Comparison of ENCODE assay signal across 8 cellular contexts in the genomic region with DNA sequence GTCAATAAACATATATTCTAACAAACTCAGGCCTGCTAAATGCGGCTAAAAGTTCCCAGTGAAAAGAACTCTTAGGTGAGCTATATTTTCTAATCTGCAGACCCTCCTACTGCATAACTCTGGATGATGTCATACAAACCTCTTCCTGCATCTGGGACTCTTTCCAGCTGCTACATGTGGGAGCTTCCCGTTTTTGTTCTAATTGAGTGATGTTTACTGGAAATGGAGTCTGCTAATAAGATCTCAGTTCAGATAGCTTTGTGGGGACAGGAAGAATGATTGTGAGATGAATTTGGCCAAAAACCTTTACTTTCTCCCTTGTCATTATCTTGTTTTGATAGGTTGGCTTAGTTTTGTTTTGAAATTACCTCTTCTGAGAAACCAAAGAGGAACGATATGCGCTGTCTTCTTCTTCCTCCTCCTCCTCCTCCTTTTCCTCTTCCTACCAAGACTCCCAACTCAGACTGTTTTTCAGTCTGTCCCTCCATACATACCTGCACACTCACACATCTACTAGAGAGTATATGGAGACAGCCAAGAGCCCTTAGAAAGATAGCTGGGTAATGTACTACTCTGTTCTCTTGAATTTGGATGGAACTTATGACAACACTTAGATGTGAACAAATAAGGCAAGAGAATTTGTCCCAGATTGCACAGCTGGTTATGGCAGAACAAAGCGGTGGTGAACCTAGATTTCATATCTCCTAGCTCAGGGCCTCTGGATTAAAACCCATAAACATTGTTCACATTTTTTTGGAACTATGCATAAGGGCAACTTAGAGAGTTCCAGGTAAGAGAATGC. TPM values are rescaled to one million over a fixed set of nuclear protein-coding genes. Genes with fewer than 3 reads are reported as not detected.
DNase-seq lines count a peak whose midpoint lies in the region; ATAC-seq, FAIRE-seq and TF ChIP-seq lines count a peak whose summit lies in the region.

No MANE protein-coding gene starts in this region.

- no peak for TF ChIP-seq CTCF in keratinocyte (optimal IDR thresholded peaks at IDR 0.05 in 1 of 3, IDR thresholded peaks at IDR 0.05 in 1 of 3, conservative IDR thresholded peaks at IDR 0.05 in 1 of 3; ENCODE audit: extremely low read depth in 1 of 3, insufficient read depth in 2 of 3, low read length in 3 of 3)
- TF ChIP-seq CTCF in upper lobe of right lung (IDR thresholded peaks at IDR 0.05) = no peak

- no peak overlapping the region for H2BK120ac ChIP-seq in neuronal stem cell (ENCODE audit: low read depth, low read length)

- H3K4me3 ChIP-seq in adipocyte (ENCODE audit: low read length) (no peak overlapping the region), keratinocyte (ENCODE audit: control insufficient read depth in 2 of 3, extremely low read depth in 1 of 3, insufficient read depth in 2 of 3, low read depth in 1 of 3, low read length in 3 of 3) (peak overlapping the region in 2 of 3 experiments; percentile 0 to 32), upper lobe of right lung (no peak overlapping the region), neuronal stem cell (ENCODE audit: low read length in 2 of 2) (no peak overlapping the region)

- no peak overlapping the region for H3K4ac ChIP-seq in neuronal stem cell (ENCODE audit: low read length)

- no peaks in the 10 kb centered on the region for H3K79me1 ChIP-seq in neuronal stem cell (ENCODE audit: low read depth, low read length)

- H3K4me2 ChIP-seq in keratinocyte (ENCODE audit: control insufficient read depth, extremely low read depth, insufficient read depth, low read depth, low read length) (peak overlapping the region; percentile 55), neuronal stem cell (ENCODE audit: insufficient read depth, low read length, poor library complexity, severe bottlenecking) (no peak overlapping the region)

- peak overlapping the region; percentile 42 for H3K27ac ChIP-seq in keratinocyte (ENCODE audit: control insufficient read depth, insufficient read depth, low read length)
- H3K27ac ChIP-seq in upper lobe of right lung = peak overlapping the region; percentile 71
- H3K27ac ChIP-seq in neuronal stem cell (replicated peaks; ENCODE audit: low read length) = no peak overlapping the region

- no peak overlapping the region for H3K14ac ChIP-seq in neuronal stem cell (ENCODE audit: low read length)

- H3K36me3 ChIP-seq in adipocyte (ENCODE audit: control insufficient read depth, insufficient read depth, low read length, severe bottlenecking) (no peaks in the 10 kb centered on the region), keratinocyte (ENCODE audit: control insufficient read depth in 2 of 2, extremely low read depth in 1 of 2, insufficient read depth in 2 of 2, low read length in 2 of 2) (no peaks in the 10 kb centered on the region), upper lobe of right lung (no peaks in the 10 kb centered on the region), neuronal stem cell (replicated peaks in 1 of 2; ENCODE audit: control insufficient read depth in 2 of 2, insufficient read depth in 2 of 2, low read length in 2 of 2) (no peaks in the 10 kb centered on the region)

- H2AFZ ChIP-seq in keratinocyte (ENCODE audit: control insufficient read depth, low read length) (peak overlapping the region; percentile 88), neuronal stem cell (ENCODE audit: low read length) (no peak overlapping the region)

- WGBS in neuronal stem cell (ENCODE audit: extremely low coverage in 2 of 2, insufficient read length in 2 of 2, insufficient replicate concordance in 1 of 2), 2 donors = no CpG with 5 or more reads among the region's 5 CpGs

- H4K91ac ChIP-seq in neuronal stem cell (ENCODE audit: low read depth, low read length, poor library complexity) = no peak overlapping the region

- FAIRE-seq in keratinocyte (lab: Jason Lieb, UNC) = peak; percentile 34

- no peak overlapping the region for H4K8ac ChIP-seq in neuronal stem cell (ENCODE audit: low read depth, low read length)

- no peaks in the 10 kb centered on the region for H3K9me1 ChIP-seq in keratinocyte (ENCODE audit: control insufficient read depth, extremely low read depth, insufficient read depth, low read length)

- no peak overlapping the region for H3K23ac ChIP-seq in neuronal stem cell (ENCODE audit: low read depth, low read length, poor library complexity)

- H3K79me2 ChIP-seq in keratinocyte (ENCODE audit: control insufficient read depth, insufficient read depth, low read length) = no peaks in the 10 kb centered on the region

- peaks cover 55% of the 10 kb centered on the region for H3K4me1 Mint-ChIP-seq in activated naive CD4-positive, alpha-beta T cell treated with anti-CD3 and anti-CD28 coated beads, Interleukin-2, amount 10 ng/mL, durations not matched to agents 7 days and 5 days

- H3K27me3 ChIP-seq in adipocyte (replicated peaks; ENCODE audit: control insufficient read depth, insufficient read depth, low read length) (no peaks in the 10 kb centered on the region), keratinocyte (ENCODE audit: control insufficient read depth, extremely low read depth, insufficient read depth, low read length) (no peaks in the 10 kb centered on the region), upper lobe of right lung (no peaks in the 10 kb centered on the region), neuronal stem cell (ENCODE audit: control insufficient read depth in 3 of 3, insufficient read depth in 3 of 3, low read depth in 1 of 3, low read length in 3 of 3) (no peaks in the 10 kb centered on the region)

- H3K18ac ChIP-seq in neuronal stem cell (ENCODE audit: low read length) = no peak overlapping the region

- no peak overlapping the region for H2BK15ac ChIP-seq in neuronal stem cell (ENCODE audit: low read length)

- H3K36me3 Mint-ChIP-seq in activated naive CD4-positive, alpha-beta T cell treated with anti-CD3 and anti-CD28 coated beads, Interleukin-2, amount 10 ng/mL, durations not matched to agents 7 days and 5 days = no peaks in the 10 kb centered on the region

- H3K4me1 ChIP-seq in adipocyte (ENCODE audit: control insufficient read depth, insufficient read depth, low read length) (peaks cover 15% of the 10 kb centered on the region), keratinocyte (ENCODE audit: control insufficient read depth, extremely low read depth, insufficient read depth, low read length) (peaks cover 36% of the 10 kb centered on the region), upper lobe of right lung (peaks cover 16% of the 10 kb centered on the region), neuronal stem cell (ENCODE audit: control insufficient read depth in 2 of 2, insufficient read depth in 1 of 2, low read depth in 1 of 2, low read length in 2 of 2) (no peaks in the 10 kb centered on the region)

- H3K9me3 Mint-ChIP-seq in activated naive CD4-positive, alpha-beta T cell treated with anti-CD3 and anti-CD28 coated beads, Interleukin-2, amount 10 ng/mL, durations not matched to agents 7 days and 5 days = no peaks in the 10 kb centered on the region

- H2BK12ac ChIP-seq in neuronal stem cell (ENCODE audit: low read length) = no peak overlapping the region

- H2BK5ac ChIP-seq in neuronal stem cell (ENCODE audit: low read length) = no peak overlapping the region

- no peaks in the 10 kb centered on the region for H4K20me1 ChIP-seq in keratinocyte (ENCODE audit: control insufficient read depth, extremely low read depth, insufficient read depth, low read length)

- peak overlapping the region; percentile 11 for H3K4me3 Mint-ChIP-seq in activated naive CD4-positive, alpha-beta T cell treated with anti-CD3 and anti-CD28 coated beads, Interleukin-2, amount 10 ng/mL, durations not matched to agents 7 days and 5 days

- H3K9ac ChIP-seq in adipocyte (ENCODE audit: low read length) (no peak overlapping the region), keratinocyte (ENCODE audit: control insufficient read depth, extremely low read depth, insufficient read depth, low read length) (peak overlapping the region; percentile 33), neuronal stem cell (ENCODE audit: low read depth, low read length, poor library complexity) (no peak overlapping the region)

- H3K9me3 ChIP-seq in adipocyte (ENCODE audit: control insufficient read depth, low read length) (no peaks in the 10 kb centered on the region), keratinocyte (ENCODE audit: control insufficient read depth, low read depth, low read length) (no peaks in the 10 kb centered on the region), upper lobe of right lung (no peaks in the 10 kb centered on the region), neuronal stem cell (replicated peaks in 1 of 2; ENCODE audit: control insufficient read depth in 2 of 2, insufficient read depth in 1 of 2, low read depth in 1 of 2, low read length in 2 of 2) (no peaks in the 10 kb centered on the region)

- no peak for DNase-seq in activated naive CD4-positive, alpha-beta T cell treated with anti-CD3 and anti-CD28 coated beads, Interleukin-2, amount 10 ng/mL, durations not matched to agents 7 days and 5 days
- DNase-seq in activated naive CD4-positive, alpha-beta T cell treated with Interleukin-2 at 50 U/mL for 16 hours = no peak
- DNase-seq in adipocyte (ENCODE audit: low read depth) (peak; percentile 60), keratinocyte (ENCODE audit: low read depth, low spot score) (no peak), upper lobe of right lung (no peak), amniotic stem cell (lab: John Stamatoyannopoulos, UW) (no peak), neuronal stem cell (ENCODE audit: low spot score) (no peak)
- no peak for DNase-seq in central memory CD4-positive, alpha-beta T cell

- ATAC-seq in upper lobe of right lung = peak; percentile 77

- dilution Hi-C loops in keratinocyte (cut with MboI; ENCODE audit: extremely low pct_ligation_motif_present, low sequenced_read_pairs) = no loop called here

- CTCF ChIA-PET in activated naive CD4-positive, alpha-beta T cell treated with anti-CD3 and anti-CD28 coated beads, Interleukin-2, amount 10 ng/mL, durations not matched to agents 7 days and 5 days (lab: Charles Lee) = interaction anchor here (0.7 to 1.6 kb wide), 8 partner anchors 9 to 246 kb away, joined by 3 to 14 read pairs (median 3); a partner anchor contains a TSS

- no peak overlapping the region for H2AK5ac ChIP-seq in neuronal stem cell (ENCODE audit: low read depth, low read length)

- peaks cover 3% of the 10 kb centered on the region for H3K27me3 Mint-ChIP-seq in activated naive CD4-positive, alpha-beta T cell treated with anti-CD3 and anti-CD28 coated beads, Interleukin-2, amount 10 ng/mL, durations not matched to agents 7 days and 5 days

- intact Hi-C loops in upper lobe of right lung (cut with DNase I) = no loop called here

- H3K27ac Mint-ChIP-seq in activated naive CD4-positive, alpha-beta T cell treated with anti-CD3 and anti-CD28 coated beads, Interleukin-2, amount 10 ng/mL, durations not matched to agents 7 days and 5 days = peak overlapping the region; percentile 84

RNA-seq across cellular contexts. Expression of a gene that starts 39.8 kb away (rescaled TPM):
- 9.3 to 31.8 TPM (median 12.3 TPM) in 3 replicates for polyA plus RNA-seq in keratinocyte
- 16.1 TPM for polyA plus RNA-seq in keratinocyte (2011; ENCODE audit: low read depth)
- 16.7 and 24.7 TPM in 2 replicates for polyA plus RNA-seq in keratinocyte (2011; cell fraction: cytosol; rRNA removed)
- polyA plus RNA-seq in keratinocyte (2011; cell fraction: nucleus; rRNA removed) = 48.0 and 49.2 TPM in 2 replicates
- 25.5 and 26.2 TPM in 2 replicates for polyA plus RNA-seq in keratinocyte (2012; ENCODE audit: low replicate concordance)
- polyA minus RNA-seq in keratinocyte = 23.9 to 48.1 TPM (median 48.0 TPM) in 3 replicates
- polyA minus RNA-seq in keratinocyte (2011; cell fraction: cytosol; rRNA and poly(A)+ RNA removed) = 26.5 TPM
- 42.0 and 89.1 TPM in 2 replicates for polyA minus RNA-seq in keratinocyte (2011; cell fraction: nucleus; rRNA and poly(A)+ RNA removed)
- 72.6 TPM for total RNA-seq in upper lobe of right lung
- polyA plus RNA-seq in neuronal stem cell (2013, experiment 1 of 2) = 16.3 TPM
- 17.1 TPM for polyA plus RNA-seq in neuronal stem cell (2013, experiment 2 of 2)

RNA-seq across cellular contexts. Expression of a gene that starts 58.6 kb away (rescaled TPM):
- polyA plus RNA-seq in keratinocyte = 143 to 268 TPM (median 209 TPM) in 3 replicates
- polyA plus RNA-seq in keratinocyte (2011; ENCODE audit: low read depth) = 163 TPM
- 167 and 222 TPM in 2 replicates for polyA plus RNA-seq in keratinocyte (2011; cell fraction: cytosol; rRNA removed)
- polyA plus RNA-seq in keratinocyte (2011; cell fraction: nucleus; rRNA removed) = 183 and 208 TPM in 2 replicates
- polyA plus RNA-seq in keratinocyte (2012; ENCODE audit: low replicate concordance) = 149 and 191 TPM in 2 replicates
- polyA minus RNA-seq in keratinocyte = 152 to 289 TPM (median 216 TPM) in 3 replicates
- polyA minus RNA-seq in keratinocyte (2011; cell fraction: cytosol; rRNA and poly(A)+ RNA removed) = 144 TPM
- 57.3 and 91.8 TPM in 2 replicates for polyA minus RNA-seq in keratinocyte (2011; cell fraction: nucleus; rRNA and poly(A)+ RNA removed)
- total RNA-seq in upper lobe of right lung = 181 TPM
- 6.2 TPM for polyA plus RNA-seq in neuronal stem cell (2013, experiment 1 of 2)
- polyA plus RNA-seq in neuronal stem cell (2013, experiment 2 of 2) = 6.6 TPM

Comparison
In these comparisons a context has a peak if more than half of its experiments do, and no peak if none do; other contexts are left out.
1. H3K4me3 ChIP-seq: peak in keratinocyte (2 of 3); none in adipocyte (single experiment), upper lobe of right lung (single experiment) and neuronal stem cell (0 of 2).